1 cellular context compared by ENCODE assay signal in genomic region chr12:113747048-113747447, GRCh38.
TF ChIP-seq lines count a peak whose summit lies in the region.

No MANE protein-coding gene starts in this region.

TF ChIP-seq in K562, 482 proteins besides CTCF, POLR2A, EP300 and RAD21 (continued from another document and continues in another):
- TF ChIP-seq TFE3 (CRISPR knock-in tag; IDR thresholded peaks at IDR 0.05) (peak; percentile 95), IFI16 (CRISPR knock-in tag; IDR thresholded peaks at IDR 0.05) (no peak), L3MBTL2 (IDR thresholded peaks at IDR 0.05) (peak; percentile 100), ETS1 (conservative IDR thresholded peaks at IDR 0.05; ENCODE audit: control insufficient read depth, low read depth, low read length) (0 out of 2 replicates have a peak, but pooled peaks have one; percentile 52), ZNF639 (CRISPR knock-in tag; conservative IDR thresholded peaks at IDR 0.05 in 1 of 2, IDR thresholded peaks at IDR 0.05 in 1 of 2) (0 out of 4 replicates have a peak, but pooled peaks of 1 of the 2 experiments have one; percentile 38), ARID3A (IDR thresholded peaks at IDR 0.05; ENCODE audit: borderline replicate concordance, low read depth, low read length) (no peak), E2F6 (IDR thresholded peaks at IDR 0.05; ENCODE audit: borderline replicate concordance in 1 of 2, extremely low read depth in 1 of 2, insufficient read depth in 1 of 2, insufficient read length in 1 of 2, low read depth in 1 of 2, low read length in 1 of 2, poor library complexity in 1 of 2, severe bottlenecking in 1 of 2) (peak; percentile 96 to 97), KDM2B (CRISPR knock-in tag; IDR thresholded peaks at IDR 0.05) (no peak), ZNF444 (CRISPR knock-in tag; IDR thresholded peaks at IDR 0.05) (no peak), KAT8 (IDR thresholded peaks at IDR 0.05; ENCODE audit: low read depth) (peak; percentile 67; the same call in 1 of the 2 replicates), ARID4B (CRISPR knock-in tag; IDR thresholded peaks at IDR 0.05) (peak; percentile 64; the same call in 1 of the 2 replicates), ZNF384 (IDR thresholded peaks at IDR 0.05; ENCODE audit: low read depth, low read length) (no peak), CTCFL (IDR thresholded peaks at IDR 0.05; ENCODE audit: borderline replicate concordance, insufficient read depth, low read depth, low read length, poor library complexity, severe bottlenecking) (peak; percentile 47), RNF2 (IDR thresholded peaks at IDR 0.05) (peak; percentile 82), ESRRA (IDR thresholded peaks at IDR 0.05; ENCODE audit: borderline replicate concordance, low read depth) (peak; percentile 54), NEUROD1 (IDR thresholded peaks at IDR 0.05; ENCODE audit: borderline replicate concordance, low read depth, low read length, partially characterized antibody) (no peak), BCL6 (CRISPR knock-in tag; IDR thresholded peaks at IDR 0.05) (no peak), ADNP (tag; IDR thresholded peaks at IDR 0.05) (no peak), TSHZ1 (CRISPR knock-in tag; IDR thresholded peaks at IDR 0.05) (peak; percentile 64; the same call in 1 of the 2 replicates), ZNF398 (CRISPR knock-in tag; IDR thresholded peaks at IDR 0.05) (no peak), EP400 (IDR thresholded peaks at IDR 0.05) (peak; percentile 71), NUFIP1 (IDR thresholded peaks at IDR 0.05; ENCODE audit: partially characterized antibody) (peak; percentile 71), SUPT5H (IDR thresholded peaks at IDR 0.05) (no peak), NBN (IDR thresholded peaks at IDR 0.05; ENCODE audit: low read depth) (no peak), HDAC1 (IDR thresholded peaks at IDR 0.05) (peak in 1 of 2 experiments; percentile 65; a peak in 1 of 4 replicates), XRCC5 (IDR thresholded peaks at IDR 0.05; ENCODE audit: low read depth, low read length) (no peak), NFE2 (IDR thresholded peaks at IDR 0.05; ENCODE audit: low read depth) (no peak), THRB (CRISPR knock-in tag; conservative IDR thresholded peaks at IDR 0.05) (no peak), WHSC1 (IDR thresholded peaks at IDR 0.05; ENCODE audit: low read length) (no peak), NR2C1 (IDR thresholded peaks at IDR 0.05) (no peak), NR2C1 (tag; IDR thresholded peaks at IDR 0.05) (peak; percentile 72), ATF6 (CRISPR knock-in tag; IDR thresholded peaks at IDR 0.05) (peak; percentile 81; the same call in 1 of the 2 replicates)
